24 cellular contexts compared by ENCODE assay signal in the genomic region with DNA sequence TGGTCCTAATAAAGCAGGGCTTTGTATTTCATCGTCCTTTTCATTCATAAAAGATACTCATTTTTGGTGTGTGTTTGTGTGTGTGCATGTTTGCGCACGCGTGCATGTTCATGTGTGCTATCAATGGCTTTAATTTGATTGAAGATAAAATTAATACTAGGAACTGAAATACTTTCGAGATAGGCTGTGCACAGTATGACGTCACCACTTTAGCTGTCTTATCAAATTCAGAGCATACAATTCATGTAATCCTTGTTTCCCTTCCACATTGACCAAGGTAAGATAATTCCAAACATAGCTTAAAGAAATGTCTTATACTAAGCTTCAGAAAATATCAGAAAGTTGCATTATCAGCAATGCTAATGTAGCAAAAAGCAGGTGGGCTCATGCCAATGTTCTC.
"Had no signal": no experiment of that assay in that cellular context is flagged by ENCODE, and none has a peak within 500 bp of the region (broad histone marks: within the 10 kb centered on the region; RNA-seq: fewer than 3 reads in every experiment).

No MANE protein-coding gene starts in this region.

- H3K27me3 Mint-ChIP-seq: dendritic cell treated with granulocyte-macrophage colony-stimulating factor and Interleukin-4, amounts not matched to agents 40 ng/mL and 50 ng/mL, for 4 days; stimulated activated naive CD8-positive, alpha-beta T cell treated with anti-CD3 and anti-CD28 coated beads, Interleukin-15, amount 100 ng/mL, for 72 hours had no signal

- H3K4me3 ChIP-seq: gastrocnemius medialis, hepatocyte, lung, pancreas, smooth muscle cell, suprapubic skin, vagina had no signal

- H3K4me1 Mint-ChIP-seq: endodermal cell, neural crest cell had no signal

- H3K4me3 Mint-ChIP-seq: dendritic cell treated with granulocyte-macrophage colony-stimulating factor and Interleukin-4, amounts not matched to agents 40 ng/mL and 50 ng/mL, for 4 days; endodermal cell; memory B cell; natural killer cell; neural crest cell had no signal

- H3K27me3 ChIP-seq: gastrocnemius medialis, hepatocyte, neutrophil, pancreas, suprapubic skin, vagina had no signal

- H3K27ac Mint-ChIP-seq: dendritic cell treated with granulocyte-macrophage colony-stimulating factor and Interleukin-4, amounts not matched to agents 40 ng/mL and 50 ng/mL, for 4 days; endodermal cell; natural killer cell had no signal

- H2AFZ ChIP-seq: hepatocyte had no signal

- H3K79me2 ChIP-seq: hepatocyte had no signal

- H3K9me3 ChIP-seq: gastrocnemius medialis, neutrophil, pancreas, vagina had no signal

- H3K4me2 ChIP-seq: hepatocyte, smooth muscle cell had no signal

- H3K36me3 Mint-ChIP-seq: natural killer cell had no signal

- H3K36me3 ChIP-seq: gastrocnemius medialis, neutrophil, pancreas, suprapubic skin, vagina had no signal

- H3K27ac ChIP-seq: epithelial cell of prostate, gastrocnemius medialis, hepatocyte, neutrophil, pancreas, suprapubic skin, vagina had no signal

- ATAC-seq: gastrocnemius medialis, natural killer cell, sciatic nerve had no signal

- H3K4me1 ChIP-seq: gastrocnemius medialis, pancreas, suprapubic skin, vagina had no signal

- DNase-seq: effector CD8-positive, alpha-beta T cell; gastrocnemius medialis; head of caudate nucleus; kidney; natural killer cell; pancreas; retina; stimulated activated CD4-positive, alpha-beta T cell treated with anti-CD3 and anti-CD28 coated beads, Interleukin-12 subunit alpha, Interleukin-12 subunit beta, amount 100 ng/mL, for 4 hours; stimulated activated CD4-positive, alpha-beta T cell treated with anti-CD3 and anti-CD28 coated beads, Interleukin-4, amount 100 ng/mL, for 1 hour; stimulated activated CD8-positive, alpha-beta memory T cell treated with anti-CD3 and anti-CD28 coated beads, Interleukin-4, amount 100 ng/mL, for 48 hours; trophoblast cell had no signal
